8 cellular contexts compared by ENCODE assay signal in genomic region chr10:15369642-15370211, GRCh38. TPM values are rescaled to one million over a fixed set of nuclear protein-coding genes. Genes with fewer than 3 reads are reported as not detected.
DNase-seq lines count a peak whose midpoint lies in the region; ATAC-seq and TF ChIP-seq lines count a peak whose summit lies in the region.

No MANE protein-coding gene starts in this region.

- peaks cover 2% of the 10 kb centered on the region for H3K27me3 Mint-ChIP-seq in endodermal cell (ENCODE audit: insufficient read depth)

- H3K9me3 Mint-ChIP-seq in endodermal cell, result no peaks in the 10 kb centered on the region

- H2AFZ ChIP-seq in DND-41 (ENCODE audit: low read depth, low read length), result no peak overlapping the region; the same call in 1 of the 2 replicates

- H3K4me2 ChIP-seq in DND-41 (ENCODE audit: insufficient read depth, low read length), result peak overlapping the region; percentile 78

- peaks cover 18% of the 10 kb centered on the region for H3K4me1 Mint-ChIP-seq in endodermal cell

- TF ChIP-seq CTCF in DND-41 (IDR thresholded peaks at IDR 0.05; ENCODE audit: borderline replicate concordance, extremely low read depth, low read length, poor library complexity, severe bottlenecking), result no peak
- no peak for TF ChIP-seq CTCF in endodermal cell (conservative IDR thresholded peaks at IDR 0.05)
- TF ChIP-seq CTCF in GM13977 (IDR thresholded peaks at IDR 0.05; ENCODE audit: extremely low read depth, insufficient read depth, missing control alignments), result no peak

- no peaks in the 10 kb centered on the region for H3K9me3 ChIP-seq in DND-41 (ENCODE audit: insufficient read depth, low read length, severe bottlenecking)
- H3K9me3 ChIP-seq in endodermal cell (ENCODE audit: control insufficient read depth, low read length), result peaks cover 3% of the 10 kb centered on the region
- H3K9me3 ChIP-seq in muscle layer of colon (ENCODE audit: low read length), result no peaks in the 10 kb centered on the region

- H3K4me1 ChIP-seq in DND-41 (ENCODE audit: insufficient read depth, low read length) (peaks cover 17% of the 10 kb centered on the region), endodermal cell (ENCODE audit: control insufficient read depth, insufficient read depth, low read length) (peaks cover 4% of the 10 kb centered on the region), muscle layer of colon (ENCODE audit: insufficient read depth, low read length) (peaks cover 10% of the 10 kb centered on the region)

- H3K9ac ChIP-seq in DND-41 (ENCODE audit: low read depth, low read length), result peak overlapping the region; percentile 60
- H3K9ac ChIP-seq in endodermal cell (ENCODE audit: extremely low read depth, low read length, poor library complexity, severe bottlenecking), result peak overlapping the region; percentile 83
- H3K9ac ChIP-seq in muscle layer of colon (ENCODE audit: low read length), result no peak overlapping the region

- no peak for ATAC-seq in DND-41 (ENCODE audit: insufficient read depth, low read depth)
- ATAC-seq in HG03571 (IDR thresholded peaks at IDR 0.05; ENCODE audit: unreplicated experiment), result no peak

- 6 to 10% methylated on average over 11 to 23 of the region's 23 CpGs for WGBS in endodermal cell (ENCODE audit: insufficient coverage in 1 of 2, insufficient read length in 1 of 2), 2 experiments

- no peaks in the 10 kb centered on the region for H3K36me3 ChIP-seq in DND-41 (ENCODE audit: insufficient read depth, low read length)
- peaks cover 4% of the 10 kb centered on the region for H3K36me3 ChIP-seq in endodermal cell (ENCODE audit: control insufficient read depth, insufficient read depth, low read length)
- no peaks in the 10 kb centered on the region for H3K36me3 ChIP-seq in muscle layer of colon (ENCODE audit: insufficient read depth, low read length)

- H3K79me2 ChIP-seq in DND-41 (ENCODE audit: insufficient read depth, low read length), result no peaks in the 10 kb centered on the region

- no peak for DNase-seq in DND-41
- peak; percentile 45 for DNase-seq in RKO (ENCODE audit: low spot score)
- DNase-seq in endodermal cell, result peak; percentile 71
- DNase-seq in cerebellar cortex (ENCODE audit: low spot score), result no peak
- DNase-seq in GM13977 (ENCODE audit: low spot score), result no peak
- DNase-seq in NCI-H1436 (lab: John Stamatoyannopoulos, UW), result no peak

- no peak overlapping the region for H3K27ac ChIP-seq in DND-41 (ENCODE audit: low read length)
- H3K27ac ChIP-seq in endodermal cell (ENCODE audit: low read depth, low read length), result peak overlapping the region; percentile 87
- peak overlapping the region; percentile 54 for H3K27ac ChIP-seq in muscle layer of colon (ENCODE audit: low read depth, low read length)

- H3K27ac Mint-ChIP-seq in endodermal cell, result peak overlapping the region; percentile 95

- H4K20me1 ChIP-seq in DND-41 (ENCODE audit: insufficient read depth, low read length), result no peaks in the 10 kb centered on the region; the same call in 1 of the 2 replicates

- H3K27me3 ChIP-seq in DND-41 (ENCODE audit: insufficient read depth, low read length, poor library complexity) (peaks cover 24% of the 10 kb centered on the region), endodermal cell (ENCODE audit: control insufficient read depth, insufficient read depth, low read length, poor library complexity, severe bottlenecking) (no peaks in the 10 kb centered on the region), muscle layer of colon (ENCODE audit: control insufficient read depth in 1 of 2, insufficient read depth in 2 of 2, low read length in 2 of 2) (no peaks in the 10 kb centered on the region)

- in situ Hi-C loops in GM13977 (cut with MboI; ENCODE audit: low pct_unique_long_range_greater_than_20kb, low sequenced_read_pairs, unreplicated experiment), result no loop called here

- peak overlapping the region in 1 of 2 experiments; percentile 61; a peak in 2 of 4 replicates for H3K4me3 ChIP-seq in DND-41 (ENCODE audit: low read depth in 1 of 2, low read length in 2 of 2)
- peak overlapping the region; percentile 86 for H3K4me3 ChIP-seq in endodermal cell (ENCODE audit: low read length)
- H3K4me3 ChIP-seq in muscle layer of colon (ENCODE audit: low read depth in 1 of 2, low read length in 2 of 2), result peak overlapping the region; percentile 62 to 84

- H3K4me3 Mint-ChIP-seq in endodermal cell, result peak overlapping the region; percentile 87

- H3K36me3 Mint-ChIP-seq in endodermal cell (ENCODE audit: low read depth), result peaks cover 14% of the 10 kb centered on the region

RNA-seq across cellular contexts. Expression of gene FAM171A1, which starts 1.4 kb away (rescaled TPM):
- 10 to 100 TPM; 36.5 to 39.0 TPM for total RNA-seq in endodermal cell
- 64.8 TPM for polyA plus RNA-seq in endodermal cell (2013, experiment 1 of 2)
- polyA plus RNA-seq in endodermal cell (2013, experiment 2 of 2), result 68.4 TPM

Comparison
In these comparisons a context has a peak if more than half of its experiments do, and no peak if none do; other contexts are left out.
1. DNase-seq: peak in RKO (single experiment) and endodermal cell (single experiment); none in DND-41 (single experiment), cerebellar cortex (single experiment), GM13977 (single experiment) and NCI-H1436 (single experiment).